In the genomic region with DNA sequence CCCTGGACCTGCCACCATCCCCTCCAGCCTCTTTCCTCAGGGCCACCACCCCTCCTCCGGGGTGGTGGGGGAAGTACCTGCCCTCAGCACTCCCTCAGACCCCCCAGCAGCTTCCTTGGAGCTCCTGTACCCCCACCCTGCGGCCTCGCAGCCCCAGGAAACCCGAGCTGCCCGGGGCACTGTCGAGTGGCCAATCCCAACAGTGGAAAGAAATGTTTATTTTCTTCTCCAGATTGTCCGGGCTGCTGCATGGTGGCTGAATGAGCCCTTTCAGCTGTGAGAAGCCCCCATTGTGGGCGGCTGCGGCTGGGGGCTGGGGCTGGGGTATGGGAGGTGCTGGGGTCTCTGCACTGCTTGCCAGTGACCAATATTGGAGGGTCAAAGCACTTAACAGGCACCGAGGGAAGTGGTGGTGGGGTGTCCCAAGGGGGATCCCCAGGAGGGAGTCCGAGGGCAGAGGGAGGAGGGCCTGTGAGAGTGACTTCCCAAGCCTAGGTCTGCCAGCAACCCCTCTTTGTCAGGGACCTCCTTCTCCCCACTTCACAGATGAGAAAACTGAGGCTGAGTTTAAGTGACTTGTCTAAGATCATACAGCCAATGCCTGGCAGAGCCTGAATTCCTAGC, we compare ENCODE assay signal across 1 cellular context.
TF ChIP-seq lines count a peak whose summit lies in the region.

No MANE protein-coding gene starts in this region.

TF ChIP-seq in IMR-90, 13 proteins besides CTCF, POLR2A, EP300 and RAD21 (continued from another document):
- TF ChIP-seq, protein P1, sequence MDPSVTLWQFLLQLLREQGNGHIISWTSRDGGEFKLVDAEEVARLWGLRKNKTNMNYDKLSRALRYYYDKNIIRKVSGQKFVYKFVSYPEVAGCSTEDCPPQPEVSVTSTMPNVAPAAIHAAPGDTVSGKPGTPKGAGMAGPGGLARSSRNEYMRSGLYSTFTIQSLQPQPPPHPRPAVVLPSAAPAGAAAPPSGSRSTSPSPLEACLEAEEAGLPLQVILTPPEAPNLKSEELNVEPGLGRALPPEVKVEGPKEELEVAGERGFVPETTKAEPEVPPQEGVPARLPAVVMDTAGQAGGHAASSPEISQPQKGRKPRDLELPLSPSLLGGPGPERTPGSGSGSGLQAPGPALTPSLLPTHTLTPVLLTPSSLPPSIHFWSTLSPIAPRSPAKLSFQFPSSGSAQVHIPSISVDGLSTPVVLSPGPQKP (IDR thresholded peaks at IDR 0.05; ENCODE audit: borderline replicate concordance, low read depth, low read length): no peak
- no peak for TF ChIP-seq NFE2L2 (IDR thresholded peaks at IDR 0.05; ENCODE audit: low read depth, low read length)
- no peak for TF ChIP-seq SMC3 (IDR thresholded peaks at IDR 0.05; ENCODE audit: low read depth, low read length)
- TF ChIP-seq FOS (IDR thresholded peaks at IDR 0.05; ENCODE audit: low read depth, low read length): no peak
- TF ChIP-seq CHD1 (IDR thresholded peaks at IDR 0.05; ENCODE audit: low read depth, low read length): no peak
- no peak for TF ChIP-seq MAZ (IDR thresholded peaks at IDR 0.05; ENCODE audit: borderline replicate concordance, low read depth, low read length)
- no peak for TF ChIP-seq RFX5 (IDR thresholded peaks at IDR 0.05; ENCODE audit: low read depth, low read length)
- no peak for TF ChIP-seq MAFK (IDR thresholded peaks at IDR 0.05; ENCODE audit: low read depth, low read length)
- TF ChIP-seq, protein P2, sequence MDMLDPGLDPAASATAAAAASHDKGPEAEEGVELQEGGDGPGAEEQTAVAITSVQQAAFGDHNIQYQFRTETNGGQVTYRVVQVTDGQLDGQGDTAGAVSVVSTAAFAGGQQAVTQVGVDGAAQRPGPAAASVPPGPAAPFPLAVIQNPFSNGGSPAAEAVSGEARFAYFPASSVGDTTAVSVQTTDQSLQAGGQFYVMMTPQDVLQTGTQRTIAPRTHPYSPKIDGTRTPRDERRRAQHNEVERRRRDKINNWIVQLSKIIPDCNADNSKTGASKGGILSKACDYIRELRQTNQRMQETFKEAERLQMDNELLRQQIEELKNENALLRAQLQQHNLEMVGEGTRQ (IDR thresholded peaks at IDR 0.05; ENCODE audit: low read depth, low read length): no peak
